1 cellular context compared by ENCODE assay signal in the genomic region with DNA sequence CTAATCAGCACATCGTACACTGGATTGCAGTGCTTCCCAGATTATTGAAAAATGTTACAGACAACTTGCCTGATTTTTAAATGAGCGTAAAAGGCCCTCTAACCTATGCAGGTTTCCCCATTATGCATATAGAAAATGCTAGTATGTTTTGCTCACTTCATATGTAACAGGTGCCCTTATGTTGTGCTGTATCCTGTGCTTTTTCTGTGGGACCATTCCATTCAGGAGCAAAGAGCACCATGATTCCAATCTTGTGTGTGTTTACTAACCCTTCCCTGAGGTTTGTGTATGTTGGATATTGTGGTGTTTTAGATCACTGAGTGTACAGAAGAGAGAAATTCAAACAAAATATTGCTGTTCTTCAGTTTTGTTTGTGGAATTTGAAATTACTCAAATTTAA.
TF ChIP-seq lines count a peak whose summit lies in the region.

No MANE protein-coding gene starts in this region.

TF ChIP-seq in HepG2, 621 proteins besides CTCF, POLR2A, EP300 and RAD21 (continues in another document):
- TF ChIP-seq MED1 (CRISPR knock-in tag; IDR thresholded peaks at IDR 0.05) (no peak), FOXP1 (IDR thresholded peaks at IDR 0.05) (no peak), FOXP1 (CRISPR knock-in tag; IDR thresholded peaks at IDR 0.05) (0 out of 2 replicates have a peak, but pooled peaks have one; percentile 8), ZNF121 (CRISPR knock-in tag; IDR thresholded peaks at IDR 0.05) (no peak), RARA (CRISPR knock-in tag; IDR thresholded peaks at IDR 0.05) (no peak), HNF4A (CRISPR knock-in tag; IDR thresholded peaks at IDR 0.05) (0 out of 2 replicates have a peak, but pooled peaks have one; percentile 13), SALL1 (CRISPR knock-in tag; IDR thresholded peaks at IDR 0.05) (no peak), MAZ (IDR thresholded peaks at IDR 0.05; ENCODE audit: borderline replicate concordance, low read depth, low read length) (no peak), MAZ (CRISPR knock-in tag; IDR thresholded peaks at IDR 0.05; ENCODE audit: low read depth) (no peak), NFE2L2 (IDR thresholded peaks at IDR 0.05; ENCODE audit: low read length) (no peak), ZZZ3 (CRISPR knock-in tag; IDR thresholded peaks at IDR 0.05; ENCODE audit: borderline replicate concordance) (no peak), RFX5 (IDR thresholded peaks at IDR 0.05; ENCODE audit: low read depth, low read length) (no peak), PAWR (CRISPR knock-in tag; IDR thresholded peaks at IDR 0.05; ENCODE audit: borderline replicate concordance) (no peak), U2AF1 (optimal IDR thresholded peaks at IDR 0.05; ENCODE audit: low read depth, low read length) (no peak), CCDC6 (CRISPR knock-in tag; IDR thresholded peaks at IDR 0.05) (no peak), ZC3H13 (CRISPR knock-in tag; IDR thresholded peaks at IDR 0.05) (peak; percentile 39; the same call in 1 of the 2 replicates), ZNF577 (CRISPR knock-in tag; IDR thresholded peaks at IDR 0.05; ENCODE audit: borderline replicate concordance, low read depth) (no peak), PHF8 (CRISPR knock-in tag; IDR thresholded peaks at IDR 0.05) (no peak), MBD4 (IDR thresholded peaks at IDR 0.05; ENCODE audit: borderline replicate concordance, low read length) (0 out of 2 replicates have a peak, but pooled peaks have one; percentile 16), ZNF383 (CRISPR knock-in tag; IDR thresholded peaks at IDR 0.05; ENCODE audit: borderline replicate concordance) (no peak), SMC3 (IDR thresholded peaks at IDR 0.05; ENCODE audit: low read length) (no peak), SATB2 (CRISPR knock-in tag; IDR thresholded peaks at IDR 0.05) (no peak)
- TF ChIP-seq, protein P1, sequence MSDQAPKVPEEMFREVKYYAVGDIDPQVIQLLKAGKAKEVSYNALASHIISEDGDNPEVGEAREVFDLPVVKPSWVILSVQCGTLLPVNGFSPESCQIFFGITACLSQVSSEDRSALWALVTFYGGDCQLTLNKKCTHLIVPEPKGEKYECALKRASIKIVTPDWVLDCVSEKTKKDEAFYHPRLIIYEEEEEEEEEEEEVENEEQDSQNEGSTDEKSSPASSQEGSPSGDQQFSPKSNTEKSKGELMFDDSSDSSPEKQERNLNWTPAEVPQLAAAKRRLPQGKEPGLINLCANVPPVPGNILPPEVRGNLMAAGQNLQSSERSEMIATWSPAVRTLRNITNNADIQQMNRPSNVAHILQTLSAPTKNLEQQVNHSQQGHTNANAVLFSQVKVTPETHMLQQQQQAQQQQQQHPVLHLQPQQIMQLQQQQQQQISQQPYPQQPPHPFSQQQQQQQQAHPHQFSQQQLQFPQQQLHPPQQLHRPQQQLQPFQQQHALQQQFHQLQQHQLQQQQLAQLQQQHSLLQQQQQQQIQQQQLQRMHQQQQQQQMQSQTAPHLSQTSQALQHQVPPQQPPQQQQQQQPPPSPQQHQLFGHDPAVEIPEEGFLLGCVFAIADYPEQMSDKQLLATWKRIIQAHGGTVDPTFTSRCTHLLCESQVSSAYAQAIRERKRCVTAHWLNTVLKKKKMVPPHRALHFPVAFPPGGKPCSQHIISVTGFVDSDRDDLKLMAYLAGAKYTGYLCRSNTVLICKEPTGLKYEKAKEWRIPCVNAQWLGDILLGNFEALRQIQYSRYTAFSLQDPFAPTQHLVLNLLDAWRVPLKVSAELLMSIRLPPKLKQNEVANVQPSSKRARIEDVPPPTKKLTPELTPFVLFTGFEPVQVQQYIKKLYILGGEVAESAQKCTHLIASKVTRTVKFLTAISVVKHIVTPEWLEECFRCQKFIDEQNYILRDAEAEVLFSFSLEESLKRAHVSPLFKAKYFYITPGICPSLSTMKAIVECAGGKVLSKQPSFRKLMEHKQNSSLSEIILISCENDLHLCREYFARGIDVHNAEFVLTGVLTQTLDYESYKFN (CRISPR knock-in tag; conservative IDR thresholded peaks at IDR 0.05): 0 out of 2 replicates have a peak, but pooled peaks have one; percentile 10
- TF ChIP-seq, protein P2, sequence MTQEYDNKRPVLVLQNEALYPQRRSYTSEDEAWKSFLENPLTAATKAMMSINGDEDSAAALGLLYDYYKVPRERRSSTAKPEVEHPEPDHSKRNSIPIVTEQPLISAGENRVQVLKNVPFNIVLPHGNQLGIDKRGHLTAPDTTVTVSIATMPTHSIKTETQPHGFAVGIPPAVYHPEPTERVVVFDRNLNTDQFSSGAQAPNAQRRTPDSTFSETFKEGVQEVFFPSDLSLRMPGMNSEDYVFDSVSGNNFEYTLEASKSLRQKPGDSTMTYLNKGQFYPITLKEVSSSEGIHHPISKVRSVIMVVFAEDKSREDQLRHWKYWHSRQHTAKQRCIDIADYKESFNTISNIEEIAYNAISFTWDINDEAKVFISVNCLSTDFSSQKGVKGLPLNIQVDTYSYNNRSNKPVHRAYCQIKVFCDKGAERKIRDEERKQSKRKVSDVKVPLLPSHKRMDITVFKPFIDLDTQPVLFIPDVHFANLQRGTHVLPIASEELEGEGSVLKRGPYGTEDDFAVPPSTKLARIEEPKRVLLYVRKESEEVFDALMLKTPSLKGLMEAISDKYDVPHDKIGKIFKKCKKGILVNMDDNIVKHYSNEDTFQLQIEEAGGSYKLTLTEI (CRISPR knock-in tag; conservative IDR thresholded peaks at IDR 0.05): no peak
- TF ChIP-seq, protein P3, sequence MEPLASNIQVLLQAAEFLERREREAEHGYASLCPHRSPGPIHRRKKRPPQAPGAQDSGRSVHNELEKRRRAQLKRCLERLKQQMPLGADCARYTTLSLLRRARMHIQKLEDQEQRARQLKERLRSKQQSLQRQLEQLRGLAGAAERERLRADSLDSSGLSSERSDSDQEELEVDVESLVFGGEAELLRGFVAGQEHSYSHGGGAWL (CRISPR knock-in tag; IDR thresholded peaks at IDR 0.05): no peak
- TF ChIP-seq, protein P4, sequence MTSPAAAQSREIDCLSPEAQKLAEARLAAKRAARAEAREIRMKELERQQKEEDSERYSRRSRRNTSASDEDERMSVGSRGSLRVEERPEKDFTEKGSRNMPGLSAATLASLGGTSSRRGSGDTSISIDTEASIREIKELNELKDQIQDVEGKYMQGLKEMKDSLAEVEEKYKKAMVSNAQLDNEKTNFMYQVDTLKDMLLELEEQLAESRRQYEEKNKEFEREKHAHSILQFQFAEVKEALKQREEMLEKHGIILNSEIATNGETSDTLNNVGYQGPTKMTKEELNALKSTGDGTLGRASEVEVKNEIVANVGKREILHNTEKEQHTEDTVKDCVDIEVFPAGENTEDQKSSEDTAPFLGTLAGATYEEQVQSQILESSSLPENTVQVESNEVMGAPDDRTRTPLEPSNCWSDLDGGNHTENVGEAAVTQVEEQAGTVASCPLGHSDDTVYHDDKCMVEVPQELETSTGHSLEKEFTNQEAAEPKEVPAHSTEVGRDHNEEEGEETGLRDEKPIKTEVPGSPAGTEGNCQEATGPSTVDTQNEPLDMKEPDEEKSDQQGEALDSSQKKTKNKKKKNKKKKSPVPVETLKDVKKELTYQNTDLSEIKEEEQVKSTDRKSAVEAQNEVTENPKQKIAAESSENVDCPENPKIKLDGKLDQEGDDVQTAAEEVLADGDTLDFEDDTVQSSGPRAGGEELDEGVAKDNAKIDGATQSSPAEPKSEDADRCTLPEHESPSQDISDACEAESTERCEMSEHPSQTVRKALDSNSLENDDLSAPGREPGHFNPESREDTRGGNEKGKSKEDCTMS (CRISPR knock-in tag; conservative IDR thresholded peaks at IDR 0.05): no peak
- TF ChIP-seq, protein P5, sequence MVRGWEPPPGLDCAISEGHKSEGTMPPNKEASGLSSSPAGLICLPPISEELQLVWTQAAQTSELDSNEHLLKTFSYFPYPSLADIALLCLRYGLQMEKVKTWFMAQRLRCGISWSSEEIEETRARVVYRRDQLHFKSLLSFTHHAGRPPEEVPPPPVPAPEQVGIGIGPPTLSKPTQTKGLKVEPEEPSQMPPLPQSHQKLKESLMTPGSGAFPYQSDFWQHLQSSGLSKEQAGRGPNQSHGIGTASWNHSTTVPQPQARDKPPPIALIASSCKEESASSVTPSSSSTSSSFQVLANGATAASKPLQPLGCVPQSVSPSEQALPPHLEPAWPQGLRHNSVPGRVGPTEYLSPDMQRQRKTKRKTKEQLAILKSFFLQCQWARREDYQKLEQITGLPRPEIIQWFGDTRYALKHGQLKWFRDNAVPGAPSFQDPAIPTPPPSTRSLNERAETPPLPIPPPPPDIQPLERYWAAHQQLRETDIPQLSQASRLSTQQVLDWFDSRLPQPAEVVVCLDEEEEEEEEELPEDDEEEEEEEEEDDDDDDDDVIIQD (CRISPR knock-in tag; IDR thresholded peaks at IDR 0.05; ENCODE audit: low read depth): no peak
- TF ChIP-seq, protein P6, sequence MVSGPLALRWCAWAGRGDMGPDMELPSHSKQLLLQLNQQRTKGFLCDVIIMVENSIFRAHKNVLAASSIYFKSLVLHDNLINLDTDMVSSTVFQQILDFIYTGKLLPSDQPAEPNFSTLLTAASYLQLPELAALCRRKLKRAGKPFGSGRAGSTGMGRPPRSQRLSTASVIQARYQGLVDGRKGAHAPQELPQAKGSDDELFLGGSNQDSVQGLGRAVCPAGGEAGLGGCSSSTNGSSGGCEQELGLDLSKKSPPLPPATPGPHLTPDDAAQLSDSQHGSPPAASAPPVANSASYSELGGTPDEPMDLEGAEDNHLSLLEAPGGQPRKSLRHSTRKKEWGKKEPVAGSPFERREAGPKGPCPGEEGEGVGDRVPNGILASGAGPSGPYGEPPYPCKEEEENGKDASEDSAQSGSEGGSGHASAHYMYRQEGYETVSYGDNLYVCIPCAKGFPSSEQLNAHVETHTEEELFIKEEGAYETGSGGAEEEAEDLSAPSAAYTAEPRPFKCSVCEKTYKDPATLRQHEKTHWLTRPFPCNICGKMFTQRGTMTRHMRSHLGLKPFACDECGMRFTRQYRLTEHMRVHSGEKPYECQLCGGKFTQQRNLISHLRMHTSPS (CRISPR knock-in tag; IDR thresholded peaks at IDR 0.05; ENCODE audit: low read depth): no peak
- TF ChIP-seq, protein P7, sequence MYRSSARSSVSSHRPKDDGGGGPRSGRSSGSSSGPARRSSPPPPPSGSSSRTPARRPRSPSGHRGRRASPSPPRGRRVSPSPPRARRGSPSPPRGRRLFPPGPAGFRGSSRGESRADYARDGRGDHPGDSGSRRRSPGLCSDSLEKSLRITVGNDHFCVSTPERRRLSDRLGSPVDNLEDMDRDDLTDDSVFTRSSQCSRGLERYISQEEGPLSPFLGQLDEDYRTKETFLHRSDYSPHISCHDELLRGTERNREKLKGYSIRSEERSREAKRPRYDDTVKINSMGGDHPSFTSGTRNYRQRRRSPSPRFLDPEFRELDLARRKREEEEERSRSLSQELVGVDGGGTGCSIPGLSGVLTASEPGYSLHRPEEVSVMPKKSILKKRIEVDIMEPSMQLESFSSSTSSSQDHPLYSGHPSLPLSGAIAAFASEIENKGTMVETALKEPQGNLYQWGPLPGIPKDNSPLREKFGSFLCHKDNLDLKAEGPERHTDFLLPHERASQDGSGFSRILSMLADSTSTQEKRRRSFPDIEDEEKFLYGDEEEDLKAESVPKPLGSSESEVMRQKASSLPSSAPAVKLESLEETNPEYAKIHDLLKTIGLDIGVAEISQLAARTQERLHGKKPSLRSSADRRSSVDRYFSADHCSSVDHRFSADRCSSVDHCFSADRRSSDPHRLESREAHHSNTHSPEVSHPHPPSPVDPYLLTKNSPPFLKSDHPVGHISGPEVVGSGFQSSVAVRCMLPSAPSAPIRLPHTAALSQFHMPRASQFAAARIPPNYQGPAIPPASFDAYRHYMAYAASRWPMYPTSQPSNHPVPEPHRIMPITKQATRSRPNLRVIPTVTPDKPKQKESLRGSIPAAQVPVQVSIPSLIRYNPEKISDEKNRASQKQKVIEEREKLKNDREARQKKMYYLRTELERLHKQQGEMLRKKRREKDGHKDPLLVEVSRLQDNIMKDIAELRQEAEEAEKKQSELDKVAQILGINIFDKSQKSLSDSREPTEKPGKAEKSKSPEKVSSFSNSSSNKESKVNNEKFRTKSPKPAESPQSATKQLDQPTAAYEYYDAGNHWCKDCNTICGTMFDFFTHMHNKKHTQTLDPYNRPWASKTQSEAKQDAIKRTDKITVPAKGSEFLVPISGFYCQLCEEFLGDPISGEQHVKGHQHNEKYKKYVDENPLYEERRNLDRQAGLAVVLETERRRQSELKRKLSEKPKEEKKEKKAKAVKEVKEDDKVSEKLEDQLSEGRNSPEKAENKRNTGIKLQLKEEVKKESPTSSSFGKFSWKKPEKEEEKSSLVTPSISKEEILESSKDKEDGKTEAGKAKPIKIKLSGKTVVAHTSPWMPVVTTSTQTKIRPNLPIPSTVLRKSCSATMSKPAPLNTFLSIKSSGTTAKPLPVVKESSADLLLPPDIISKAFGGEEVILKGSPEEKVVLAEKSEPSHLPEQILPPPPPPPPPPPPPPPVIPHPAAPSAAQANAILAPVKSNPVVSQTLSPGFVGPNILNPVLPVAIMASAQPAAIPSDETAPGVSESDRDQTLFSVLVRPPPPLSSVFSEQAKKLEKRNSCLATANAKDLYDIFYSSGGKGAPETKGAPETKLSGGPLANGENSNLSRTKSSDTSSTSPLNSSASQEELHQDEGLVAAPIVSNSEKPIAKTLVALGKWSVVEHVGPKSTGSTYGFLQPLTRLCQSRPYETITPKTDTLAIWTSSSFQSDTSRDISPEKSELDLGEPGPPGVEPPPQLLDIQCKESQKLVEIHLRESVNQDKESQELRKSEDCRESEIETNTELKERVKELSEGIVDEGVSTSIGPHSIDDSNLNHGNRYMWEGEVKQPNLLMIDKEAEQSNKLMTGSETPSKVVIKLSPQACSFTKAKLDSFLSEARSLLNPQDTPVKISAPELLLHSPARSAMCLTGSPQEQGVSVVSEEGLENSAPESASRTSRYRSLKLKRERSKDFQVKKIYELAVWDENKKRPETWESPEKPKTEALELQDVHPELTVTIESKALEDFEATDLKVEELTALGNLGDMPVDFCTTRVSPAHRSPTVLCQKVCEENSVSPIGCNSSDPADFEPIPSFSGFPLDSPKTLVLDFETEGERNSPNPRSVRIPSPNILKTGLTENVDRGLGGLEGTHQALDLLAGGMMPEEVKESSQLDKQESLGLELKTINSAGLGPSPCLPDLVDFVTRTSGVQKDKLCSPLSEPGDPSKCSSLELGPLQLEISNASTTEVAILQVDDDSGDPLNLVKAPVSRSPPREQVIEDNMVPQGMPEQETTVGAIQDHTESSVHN (CRISPR knock-in tag; IDR thresholded peaks at IDR 0.05): no peak
- TF ChIP-seq, protein P8, sequence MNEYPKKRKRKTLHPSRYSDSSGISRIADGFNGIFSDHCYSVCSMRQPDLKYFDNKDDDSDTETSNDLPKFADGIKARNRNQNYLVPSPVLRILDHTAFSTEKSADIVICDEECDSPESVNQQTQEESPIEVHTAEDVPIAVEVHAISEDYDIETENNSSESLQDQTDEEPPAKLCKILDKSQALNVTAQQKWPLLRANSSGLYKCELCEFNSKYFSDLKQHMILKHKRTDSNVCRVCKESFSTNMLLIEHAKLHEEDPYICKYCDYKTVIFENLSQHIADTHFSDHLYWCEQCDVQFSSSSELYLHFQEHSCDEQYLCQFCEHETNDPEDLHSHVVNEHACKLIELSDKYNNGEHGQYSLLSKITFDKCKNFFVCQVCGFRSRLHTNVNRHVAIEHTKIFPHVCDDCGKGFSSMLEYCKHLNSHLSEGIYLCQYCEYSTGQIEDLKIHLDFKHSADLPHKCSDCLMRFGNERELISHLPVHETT (CRISPR knock-in tag; conservative IDR thresholded peaks at IDR 0.05): no peak
- TF ChIP-seq, protein P9, sequence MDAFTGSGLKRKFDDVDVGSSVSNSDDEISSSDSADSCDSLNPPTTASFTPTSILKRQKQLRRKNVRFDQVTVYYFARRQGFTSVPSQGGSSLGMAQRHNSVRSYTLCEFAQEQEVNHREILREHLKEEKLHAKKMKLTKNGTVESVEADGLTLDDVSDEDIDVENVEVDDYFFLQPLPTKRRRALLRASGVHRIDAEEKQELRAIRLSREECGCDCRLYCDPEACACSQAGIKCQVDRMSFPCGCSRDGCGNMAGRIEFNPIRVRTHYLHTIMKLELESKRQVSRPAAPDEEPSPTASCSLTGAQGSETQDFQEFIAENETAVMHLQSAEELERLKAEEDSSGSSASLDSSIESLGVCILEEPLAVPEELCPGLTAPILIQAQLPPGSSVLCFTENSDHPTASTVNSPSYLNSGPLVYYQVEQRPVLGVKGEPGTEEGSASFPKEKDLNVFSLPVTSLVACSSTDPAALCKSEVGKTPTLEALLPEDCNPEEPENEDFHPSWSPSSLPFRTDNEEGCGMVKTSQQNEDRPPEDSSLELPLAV (CRISPR knock-in tag; conservative IDR thresholded peaks at IDR 0.05; ENCODE audit: low read depth): no peak
